Comparison of ENCODE assay signal across 1 cellular context in genomic region chr7:55017841-55018240, GRCh38.
TF ChIP-seq lines count a peak whose summit lies in the region.

No MANE protein-coding gene starts in this region.

TF ChIP-seq in SK-N-SH, 30 proteins besides CTCF, POLR2A, EP300 and RAD21 (continued from another document):
- TF ChIP-seq PBX3 (IDR thresholded peaks at IDR 0.05) = no peak
- TF ChIP-seq TCF12 (IDR thresholded peaks at IDR 0.05) = no peak
- TF ChIP-seq USF1 (IDR thresholded peaks at IDR 0.05; ENCODE audit: borderline replicate concordance, low read depth) = no peak
- TF ChIP-seq SIN3A (IDR thresholded peaks at IDR 0.05; ENCODE audit: borderline replicate concordance, low read depth, low read length) = no peak
- no peak for TF ChIP-seq MXI1 (IDR thresholded peaks at IDR 0.05; ENCODE audit: low read depth, low read length)
- no peak for TF ChIP-seq RXRA (IDR thresholded peaks at IDR 0.05; ENCODE audit: borderline replicate concordance, low read depth)
- no peak for TF ChIP-seq RFX5 (IDR thresholded peaks at IDR 0.05; ENCODE audit: low read length)
- TF ChIP-seq RCOR1 (IDR thresholded peaks at IDR 0.05; ENCODE audit: low read length) = no peak
- no peak for TF ChIP-seq EZH2phosphoT487 (IDR thresholded peaks at IDR 0.05; ENCODE audit: borderline replicate concordance, low read depth)
- no peak for TF ChIP-seq CHD2 (IDR thresholded peaks at IDR 0.05; ENCODE audit: low read length, partially characterized antibody)
- TF ChIP-seq TAF1 (IDR thresholded peaks at IDR 0.05; ENCODE audit: borderline replicate concordance, low read depth, low read length) = no peak
- TF ChIP-seq FOXJ3 (CRISPR knock-in tag; IDR thresholded peaks at IDR 0.05) = no peak
